In genomic region chr7:92834661-92835139, GRCh38 we compare ENCODE assay signal across 8 cellular contexts. TPM values are rescaled to one million over a fixed set of nuclear protein-coding genes. Genes with fewer than 3 reads are reported as not detected.
A peak's percentile ranks its signal among the peaks of the same experiment; 100 is the strongest.
DNase-seq lines count a peak whose midpoint lies in the region; ATAC-seq and TF ChIP-seq lines count a peak whose summit lies in the region.

No MANE protein-coding gene starts in this region.

- intact Hi-C loops in activated CD8-positive, alpha-beta T cell treated with anti-CD3 and anti-CD28 coated beads for 36 hours (cut with micrococcal nuclease): loop anchor here (5.0 kb wide), 2 partner anchors 68 to 203 kb away; no protein-coding TSS in a partner anchor

- no peak overlapping the region for H3K56ac ChIP-seq in H9 (ENCODE audit: insufficient read length, low read depth, low read length)

- peak overlapping the region; percentile 90 to 99 for H3K4me3 Mint-ChIP-seq in H9
- H3K4me3 Mint-ChIP-seq in activated CD8-positive, alpha-beta T cell treated with anti-CD3 and anti-CD28 coated beads for 36 hours: peak overlapping the region; percentile 94

- H3K27ac ChIP-seq in H9 (ENCODE audit: insufficient read length, low read depth, low read length) (no peak overlapping the region), neutrophil (peak overlapping the region; percentile 72)

- CTCF ChIA-PET in activated CD8-positive, alpha-beta T cell treated with anti-CD3 and anti-CD28 coated beads for 36 hours (lab: Charles Lee): interaction anchor here (1.0 to 6.3 kb wide), 2 partner anchors 203 to 212 kb away, joined by 3 to 65 read pairs; no protein-coding TSS in a partner anchor

- H3K4me1 ChIP-seq in H9 (ENCODE audit: insufficient read depth, low read length): peaks cover 4% of the 10 kb centered on the region; the same call in 1 of the 2 replicates
- peaks cover 34 to 37% of the 10 kb centered on the region in 2 experiments for H3K4me1 ChIP-seq in neutrophil (ENCODE audit: control insufficient read depth in 1 of 2, insufficient read depth in 1 of 2, low read depth in 1 of 2, low read length in 1 of 2)

- H4K20me1 ChIP-seq in H9 (ENCODE audit: control insufficient read depth, insufficient read depth, insufficient read length): no peaks in the 10 kb centered on the region

- no peak overlapping the region for H4K8ac ChIP-seq in H9 (replicated peaks; ENCODE audit: insufficient read length, low read depth, low read length)

- peak overlapping the region; percentile 4 for H3K9ac ChIP-seq in H9 (ENCODE audit: extremely low read depth, insufficient read length, low read length)

- H3K23me2 ChIP-seq in H9 (ENCODE audit: insufficient read length, low read depth, low read length, poor library complexity, severe bottlenecking): peaks cover 35% of the 10 kb centered on the region

- peak overlapping the region; percentile 97 for H3K4me2 ChIP-seq in H9 (ENCODE audit: insufficient read depth, insufficient read length, low read length)

- POLR2A ChIA-PET in activated CD8-positive, alpha-beta T cell treated with anti-CD3 and anti-CD28 coated beads for 36 hours (lab: Charles Lee): interaction anchor here (0.6 to 4.4 kb wide), 11 partner anchors 12 to 214 kb away, joined by 3 to 52 read pairs (median 4); no protein-coding TSS in a partner anchor

- no peak overlapping the region for H2BK15ac ChIP-seq in H9 (ENCODE audit: low read depth, low read length)

- H3K36me3 ChIP-seq in neutrophil: no peaks in the 10 kb centered on the region

- H3K36me3 Mint-ChIP-seq in H9 (ENCODE audit: insufficient read depth in 1 of 3, low read depth in 3 of 3): peaks cover 0 to 2% (median 1%) of the 10 kb centered on the region in 3 experiments; a peak in 2 of 7 replicates
- H3K36me3 Mint-ChIP-seq in activated CD8-positive, alpha-beta T cell treated with anti-CD3 and anti-CD28 coated beads for 36 hours (ENCODE audit: low read depth): peaks cover 45% of the 10 kb centered on the region

- no peaks in the 10 kb centered on the region; a peak in 3 of 5 replicates for H3K9me3 Mint-ChIP-seq in H9
- no peaks in the 10 kb centered on the region for H3K9me3 Mint-ChIP-seq in activated CD8-positive, alpha-beta T cell treated with anti-CD3 and anti-CD28 coated beads for 36 hours

- H2BK12ac ChIP-seq in H9 (ENCODE audit: insufficient read length, low read depth, low read length): no peak overlapping the region

- H2AK5ac ChIP-seq in H9 (ENCODE audit: insufficient read length, low read length): no peak overlapping the region

- no peak overlapping the region for H2BK5ac ChIP-seq in H9 (ENCODE audit: insufficient read length, low read length)

- no peak overlapping the region for H3K18ac ChIP-seq in H9 (ENCODE audit: insufficient read length, low read depth, low read length)

- no peak overlapping the region for H2BK120ac ChIP-seq in H9 (ENCODE audit: low read depth, low read length, poor library complexity, severe bottlenecking)

- H3K9me3 ChIP-seq in H9 (ENCODE audit: control insufficient read depth, low read depth, low read length) (no peaks in the 10 kb centered on the region), neutrophil (no peaks in the 10 kb centered on the region)

- no peak overlapping the region for H4K91ac ChIP-seq in H9 (ENCODE audit: insufficient read length, low read depth, low read length)

- DNase-seq in AG08396 (ENCODE audit: low spot score) (peak; percentile 29), H9 (peak; percentile 59), fibroblast of villous mesenchyme (ENCODE audit: low read depth) (no peak), NCI-H510A treated with DMSO at 0.1 percent for 48 hours (lab: John Stamatoyannopoulos, UW) (no peak), globus pallidus (ENCODE audit: low spot score) (no peak)
- no peak for DNase-seq in activated CD8-positive, alpha-beta T cell treated with anti-CD3 and anti-CD28 coated beads for 36 hours

- TF ChIP-seq CTCF in H9 (conservative IDR thresholded peaks at IDR 0.05) (no peak), fibroblast of villous mesenchyme (IDR thresholded peaks at IDR 0.05; ENCODE audit: insufficient read depth, low read depth, low read length) (no peak), neutrophil (IDR thresholded peaks at IDR 0.05) (no peak)
- no peak for TF ChIP-seq CTCF in activated CD8-positive, alpha-beta T cell treated with anti-CD3 and anti-CD28 coated beads for 36 hours (IDR thresholded peaks at IDR 0.05)

- no peak overlapping the region; a peak in 1 of 7 replicates for H3K27ac Mint-ChIP-seq in H9
- peak overlapping the region; percentile 93 for H3K27ac Mint-ChIP-seq in activated CD8-positive, alpha-beta T cell treated with anti-CD3 and anti-CD28 coated beads for 36 hours

- H2AFZ ChIP-seq in H9 (ENCODE audit: low read length): no peak overlapping the region

- no peak overlapping the region for H2BK20ac ChIP-seq in H9 (ENCODE audit: low read depth, low read length, poor library complexity, severe bottlenecking)

- H3K79me1 ChIP-seq in H9 (ENCODE audit: insufficient read depth, low read depth, low read length, poor library complexity, severe bottlenecking): no peaks in the 10 kb centered on the region

- H3K23ac ChIP-seq in H9 (ENCODE audit: insufficient read length, low read depth, low read length): no peak overlapping the region

- no peak overlapping the region for H4K5ac ChIP-seq in H9 (ENCODE audit: insufficient read length, low read depth, low read length)

- H3K4me1 Mint-ChIP-seq in H9: peaks cover 40 to 44% of the 10 kb centered on the region in 2 experiments
- H3K4me1 Mint-ChIP-seq in activated CD8-positive, alpha-beta T cell treated with anti-CD3 and anti-CD28 coated beads for 36 hours (ENCODE audit: low read depth): peaks cover 32% of the 10 kb centered on the region

- no CpG with 5 or more reads among the region's 35 CpGs for WGBS in H9 (ENCODE audit: extremely low coverage, insufficient read length, low lambda C conversion rate)

- peak overlapping the region; percentile 87 for H3K4me3 ChIP-seq in fibroblast of villous mesenchyme (ENCODE audit: low read depth, low read length)
- peak overlapping the region; percentile 90 to 98 for H3K4me3 ChIP-seq in neutrophil (ENCODE audit: low read depth in 1 of 2, low read length in 1 of 2)

- peaks cover 4% of the 10 kb centered on the region; the same call in 1 of the 2 replicates for H3K27me3 ChIP-seq in H9 (ENCODE audit: insufficient read depth, low read length)
- peaks cover 19% of the 10 kb centered on the region for H3K27me3 ChIP-seq in neutrophil

- H3K14ac ChIP-seq in H9 (ENCODE audit: insufficient read depth, low read length): no peak overlapping the region

- H3K79me2 ChIP-seq in H9 (ENCODE audit: insufficient read depth, low read length): 0 out of 2 replicates have a peak, but pooled peaks cover 2% of the 10 kb centered on the region

- no peak overlapping the region for H3T11ph ChIP-seq in H9 (ENCODE audit: low read length)

- no peak overlapping the region for H3K4ac ChIP-seq in H9 (ENCODE audit: low read depth, low read length)

- ATAC-seq in activated CD8-positive, alpha-beta T cell treated with anti-CD3 and anti-CD28 coated beads for 36 hours: no peak
- no peak for ATAC-seq in GM19463 (IDR thresholded peaks at IDR 0.05; ENCODE audit: unreplicated experiment)

- H3K27me3 Mint-ChIP-seq in H9 (ENCODE audit: low read depth): peaks cover 34% of the 10 kb centered on the region
- peaks cover 4% of the 10 kb centered on the region for H3K27me3 Mint-ChIP-seq in activated CD8-positive, alpha-beta T cell treated with anti-CD3 and anti-CD28 coated beads for 36 hours

RNA-seq across cellular contexts. Expression of gene CDK6, which starts 1.7 kb away (rescaled TPM):
- total RNA-seq in H9 (2021) (30.0 and 32.4 TPM in 2 replicates), fibroblast of villous mesenchyme (30.7 and 42.2 TPM in 2 replicates)
- 100 to 1,000 TPM; 130 to 138 TPM for total RNA-seq in activated CD8-positive, alpha-beta T cell treated with anti-CD3 and anti-CD28 coated beads for 36 hours

Comparison
In these comparisons a context has a peak if more than half of its experiments do, and no peak if none do; other contexts are left out.
1. DNase-seq: peak in AG08396 (single experiment) and H9 (single experiment); none in activated CD8-positive, alpha-beta T cell treated with anti-CD3 and anti-CD28 coated beads for 36 hours (single experiment), fibroblast of villous mesenchyme (single experiment), NCI-H510A treated with DMSO at 0.1 percent for 48 hours (single experiment) and globus pallidus (single experiment).